In genomic region chr16:50247123-50247905, GRCh38 we compare ENCODE assay signal across 1 cellular context.
TF ChIP-seq lines count a peak whose summit lies in the region.

No MANE protein-coding gene starts in this region.

TF ChIP-seq in GM23338, 12 proteins besides CTCF, POLR2A, EP300 and RAD21 (continued from another document):
- TF ChIP-seq ZNF462 (CRISPR knock-in tag; IDR thresholded peaks at IDR 0.05): no peak
- TF ChIP-seq ZNF331 (CRISPR knock-in tag; IDR thresholded peaks at IDR 0.05; ENCODE audit: low read depth): no peak
- TF ChIP-seq REST (IDR thresholded peaks at IDR 0.05; ENCODE audit: unreplicated experiment): no peak
- no peak for TF ChIP-seq NANOG (IDR thresholded peaks at IDR 0.05; ENCODE audit: borderline replicate concordance)
- no peak for TF ChIP-seq CREB1 (CRISPR knock-in tag; IDR thresholded peaks at IDR 0.05; ENCODE audit: low read depth)
- TF ChIP-seq POLR2AphosphoS5 (IDR thresholded peaks at IDR 0.05; ENCODE audit: low read depth): no peak
- no peak for TF ChIP-seq STAT1 (IDR thresholded peaks at IDR 0.05; ENCODE audit: unreplicated experiment)
